Comparison of ENCODE assay signal across 26 cellular contexts in genomic region chr1:187848321-187848720, GRCh38.
"Had no signal": no experiment of that assay in that cellular context is flagged by ENCODE, and none has a peak within 500 bp of the region (broad histone marks: within the 10 kb centered on the region; RNA-seq: fewer than 3 reads in every experiment).

No MANE protein-coding gene starts in this region.

- H3K4me3 ChIP-seq: ascending aorta, body of pancreas, K562 had no signal

- DNase-seq: activated CD4-positive, alpha-beta memory T cell treated with anti-CD3 and anti-CD28 coated beads, Interleukin-2, amount 10 ng/mL, durations not matched to agents 7 days and 5 days; activated CD4-positive, alpha-beta T cell treated with anti-CD3 and anti-CD28 coated beads for 36 hours; activated CD4-positive, alpha-beta T cell treated with anti-CD3 and anti-CD28 coated beads, Interleukin-2, amount 50 U/mL, for 1 hour; activated CD8-positive, alpha-beta memory T cell treated with anti-CD3 and anti-CD28 coated beads, Interleukin-2, amount 50 U/mL, for 4 hours; activated gamma-delta T cell treated with Interleukin-2 at 50 U/mL for 16 hours; activated naive CD4-positive, alpha-beta T cell treated with anti-CD3 and anti-CD28 coated beads, Interleukin-2, amount 50 U/mL, for 16 hours; activated naive CD8-positive, alpha-beta T cell treated with anti-CD3 and anti-CD28 coated beads, Interleukin-2, amount 10 ng/mL, durations not matched to agents 7 days and 5 days; activated T-cell treated with anti-CD3 and anti-CD28 coated beads, Interleukin-2, amount 50 U/mL, for 72 hours; amniotic stem cell; body of pancreas; central memory CD4-positive, alpha-beta T cell; Karpas-422; MM.1S; NCI-H1105; NCI-H1436; NCI-H1694 treated with DMSO at 0.1 percent for 48 hours; NCI-H2081; NCI-H510A treated with DMSO at 0.1 percent for 48 hours; PC-3; SHP77; T-helper 2 cell; T1000; WERI-Rb-1 had no signal

- ATAC-seq: activated CD4-positive, alpha-beta T cell treated with anti-CD3 and anti-CD28 coated beads for 36 hours; activated T-cell treated with anti-CD3 and anti-CD28 coated beads, Interleukin-2, amount 50 U/mL, for 72 hours; body of pancreas; K562; PC-3 had no signal

- H3K27ac Mint-ChIP-seq: activated CD4-positive, alpha-beta memory T cell treated with anti-CD3 and anti-CD28 coated beads, Interleukin-2, amount 10 ng/mL, durations not matched to agents 7 days and 5 days; activated CD4-positive, alpha-beta T cell treated with anti-CD3 and anti-CD28 coated beads for 36 hours; activated naive CD8-positive, alpha-beta T cell treated with anti-CD3 and anti-CD28 coated beads, Interleukin-2, amount 10 ng/mL, durations not matched to agents 7 days and 5 days; activated T-cell treated with anti-CD3 and anti-CD28 coated beads, Interleukin-2, amount 50 U/mL, for 72 hours; activated T-helper 2 cell treated with anti-CD3 and anti-CD28 coated beads, Interferon-gamma antibody, Interleukin-2, Interleukin-4, amounts not matched to agents 10 μg/mL and 5 μg/mL and 100 μg/mL, durations not matched to agents 14 hours and 24 hours and 36 hours had no signal

- H3K27me3 Mint-ChIP-seq: activated CD4-positive, alpha-beta memory T cell treated with anti-CD3 and anti-CD28 coated beads, Interleukin-2, amount 10 ng/mL, durations not matched to agents 7 days and 5 days; activated CD4-positive, alpha-beta T cell treated with anti-CD3 and anti-CD28 coated beads for 36 hours; activated naive CD8-positive, alpha-beta T cell treated with anti-CD3 and anti-CD28 coated beads, Interleukin-2, amount 10 ng/mL, durations not matched to agents 7 days and 5 days had no signal

- H3K36me3 Mint-ChIP-seq: activated naive CD8-positive, alpha-beta T cell treated with anti-CD3 and anti-CD28 coated beads, Interleukin-2, amount 10 ng/mL, durations not matched to agents 7 days and 5 days had no signal

- H3K4me1 Mint-ChIP-seq: activated CD4-positive, alpha-beta memory T cell treated with anti-CD3 and anti-CD28 coated beads, Interleukin-2, amount 10 ng/mL, durations not matched to agents 7 days and 5 days; activated CD4-positive, alpha-beta T cell treated with anti-CD3 and anti-CD28 coated beads for 36 hours; activated naive CD8-positive, alpha-beta T cell treated with anti-CD3 and anti-CD28 coated beads, Interleukin-2, amount 10 ng/mL, durations not matched to agents 7 days and 5 days had no signal

- H3K4me3 Mint-ChIP-seq: activated CD4-positive, alpha-beta memory T cell treated with anti-CD3 and anti-CD28 coated beads, Interleukin-2, amount 10 ng/mL, durations not matched to agents 7 days and 5 days; activated CD4-positive, alpha-beta T cell treated with anti-CD3 and anti-CD28 coated beads for 36 hours; activated naive CD8-positive, alpha-beta T cell treated with anti-CD3 and anti-CD28 coated beads, Interleukin-2, amount 10 ng/mL, durations not matched to agents 7 days and 5 days; activated T-cell treated with anti-CD3 and anti-CD28 coated beads, Interleukin-2, amount 50 U/mL, for 72 hours had no signal
